ENCODE assay signal across 28 cellular contexts in genomic region chr20:59972037-59972801, GRCh38. TPM values are rescaled to one million over a fixed set of nuclear protein-coding genes. Genes with fewer than 3 reads are reported as not detected.
DNase-seq lines count a peak whose midpoint lies in the region; ATAC-seq and TF ChIP-seq lines count a peak whose summit lies in the region.
"Had no signal": no experiment of that assay in that cellular context is flagged by ENCODE, and none has a peak within 500 bp of the region (broad histone marks: within the 10 kb centered on the region; RNA-seq: fewer than 3 reads in every experiment).

No MANE protein-coding gene starts in this region.

- no peak for TF ChIP-seq CTCF in mammary epithelial cell (conservative IDR thresholded peaks at IDR 0.05 in 1 of 2, IDR thresholded peaks at IDR 0.05 in 1 of 2; ENCODE audit: extremely low read depth in 1 of 2, insufficient read depth in 1 of 2, low read depth in 1 of 2, low read length in 2 of 2)
- no peak for TF ChIP-seq CTCF in adrenal gland (IDR thresholded peaks at IDR 0.05)
- TF ChIP-seq CTCF in CD8-positive, alpha-beta T cell (IDR thresholded peaks at IDR 0.05), result no peak

- 24% methylated on average over 12 of the region's 12 CpGs for WGBS in mammary epithelial cell (ENCODE audit: low coverage, missing lambda C conversion rate)
- 80 to 85% (median 83%) methylated on average over 12 of the region's 12 CpGs for WGBS in adrenal gland, 4 donors

- DNase-seq in NCI-H2107 treated with DMSO at 0.1 percent for 48 hours (lab: John Stamatoyannopoulos, UW; ENCODE audit: unreplicated experiment) (peak; percentile 35), NCI-H2107 (lab: John Stamatoyannopoulos, UW) (no peak), mammary epithelial cell (peak; percentile 98), left lobe of liver (ENCODE audit: low spot score) (no peak), adrenal gland (no peak)
- DNase-seq in activated T-cell treated with anti-CD3 and anti-CD28 coated beads, Interleukin-2, amount 50 U/mL, for 1 hour, result no peak
- DNase-seq in CD8-positive, alpha-beta T cell, result no peak
- DNase-seq: activated CD4-positive, CD25-positive, alpha-beta regulatory T cell treated with anti-CD3 and anti-CD28 coated beads, Interleukin-2, amount 50 U/mL, for 72 hours; activated CD8-positive, alpha-beta memory T cell treated with anti-CD3 and anti-CD28 coated beads for 24 hours; activated naive CD4-positive, alpha-beta T cell treated with Interleukin-2 at 50 U/mL for 16 hours; activated T-cell treated with anti-CD3 and anti-CD28 coated beads, Interleukin-2, amount 50 U/mL, for 4 hours; amniotic stem cell; CD4-positive, alpha-beta memory T cell; gastrocnemius medialis; hippocampal formation; NCI-H1417; NCI-H2171 treated with DMSO at 0.1 percent for 48 hours; NCI-H69; nucleus accumbens; retina; SHP77 treated with DMSO at 0.1 percent for 48 hours; T-cell had no signal

- POLR2A ChIA-PET in CD8-positive, alpha-beta T cell (lab: Charles Lee), result no interaction called here

- no peak overlapping the region for H3K27ac Mint-ChIP-seq in CD8-positive, alpha-beta T cell
- H3K27ac Mint-ChIP-seq: CD4-positive, alpha-beta memory T cell; dendritic cell treated with granulocyte-macrophage colony-stimulating factor and Interleukin-4, amounts not matched to agents 40 ng/mL and 50 ng/mL, for 4 days; memory B cell; stimulated activated naive CD8-positive, alpha-beta T cell treated with anti-CD3 and anti-CD28 coated beads, Interleukin-15, Interleukin-2, amounts not matched to agents 100 ng/mL and 50 ng/mL, for 24 hours; T-cell had no signal

- H3K27me3 Mint-ChIP-seq in CD8-positive, alpha-beta T cell (ENCODE audit: low read depth), result no peaks in the 10 kb centered on the region
- H3K27me3 Mint-ChIP-seq: dendritic cell treated with granulocyte-macrophage colony-stimulating factor and Interleukin-4, amounts not matched to agents 40 ng/mL and 50 ng/mL, for 4 days; memory B cell; stimulated activated naive CD8-positive, alpha-beta T cell treated with anti-CD3 and anti-CD28 coated beads, Interleukin-15, Interleukin-2, amounts not matched to agents 100 ng/mL and 50 ng/mL, for 24 hours; T-cell had no signal

- H3K9ac ChIP-seq in mammary epithelial cell (ENCODE audit: insufficient read depth, low read length), result peak overlapping the region; percentile 42

- H3K27me3 ChIP-seq in mammary epithelial cell (ENCODE audit: insufficient read depth, low read length), result no peaks in the 10 kb centered on the region
- no peaks in the 10 kb centered on the region for H3K27me3 ChIP-seq in adrenal gland
- no peaks in the 10 kb centered on the region for H3K27me3 ChIP-seq in CD8-positive, alpha-beta T cell (ENCODE audit: insufficient read depth, low read length)
- H3K27me3 ChIP-seq: gastrocnemius medialis, tibial nerve had no signal

- no TSS peak for BruUV-seq in mammary epithelial cell (replicated peaks; lab: Mats Ljungman, UMichigan)

- H2AFZ ChIP-seq in mammary epithelial cell (ENCODE audit: low read depth, low read length), result peak overlapping the region; percentile 57

- H3K36me3 Mint-ChIP-seq in CD8-positive, alpha-beta T cell, result peaks cover 9% of the 10 kb centered on the region

- no peaks in the 10 kb centered on the region for H4K20me1 ChIP-seq in mammary epithelial cell (ENCODE audit: insufficient read depth, low read length)

- intact Hi-C loops in mammary epithelial cell (cut with micrococcal nuclease) (loop anchor here (5.0 kb wide), 1 partner anchor 70 kb away; no protein-coding TSS in a partner anchor), adrenal gland (cut with DNase I) (no loop called here)
- intact Hi-C loops in CD8-positive, alpha-beta T cell (cut with DNase I, micrococcal nuclease), result no loop called here

- peak overlapping the region; percentile 73 for H3K4me2 ChIP-seq in mammary epithelial cell (ENCODE audit: insufficient read depth, low read depth, low read length)

- H3K4me1 ChIP-seq in mammary epithelial cell (ENCODE audit: insufficient read depth, low read length), result peaks cover 28% of the 10 kb centered on the region
- no peaks in the 10 kb centered on the region for H3K4me1 ChIP-seq in adrenal gland (replicated peaks in 1 of 2)
- H3K4me1 ChIP-seq in CD8-positive, alpha-beta T cell (ENCODE audit: insufficient read depth, low read length), result no peaks in the 10 kb centered on the region
- H3K4me1 ChIP-seq: gastrocnemius medialis had no signal

- no peak overlapping the region for H3K4me3 Mint-ChIP-seq in CD8-positive, alpha-beta T cell
- H3K4me3 Mint-ChIP-seq: activated T-cell treated with anti-CD3 and anti-CD28 coated beads, Interleukin-2, amount 50 U/mL, for 4 hours; CD4-positive, alpha-beta memory T cell; dendritic cell treated with granulocyte-macrophage colony-stimulating factor and Interleukin-4, amounts not matched to agents 40 ng/mL and 50 ng/mL, for 4 days; memory B cell; stimulated activated naive CD8-positive, alpha-beta T cell treated with anti-CD3 and anti-CD28 coated beads, Interleukin-15, Interleukin-2, amounts not matched to agents 100 ng/mL and 50 ng/mL, for 24 hours; T-cell had no signal

- H3K4me1 Mint-ChIP-seq in CD8-positive, alpha-beta T cell (ENCODE audit: low read depth), result no peaks in the 10 kb centered on the region
- H3K4me1 Mint-ChIP-seq: CD4-positive, alpha-beta memory T cell; memory B cell; T-cell had no signal

- TF ChIP-seq POLR2A in adrenal gland (IDR thresholded peaks at IDR 0.05), result no peak

- H3K27ac ChIP-seq in mammary epithelial cell (ENCODE audit: insufficient read depth, low read depth, low read length) (peak overlapping the region; percentile 93), skin epidermis (peak overlapping the region in 14 of 21 experiments; percentile 8 to 72 (median 41)), adrenal gland (no peak overlapping the region)
- no peak overlapping the region for H3K27ac ChIP-seq in CD8-positive, alpha-beta T cell (ENCODE audit: low read depth, low read length)
- H3K27ac ChIP-seq: 22Rv1, gastrocnemius medialis, tibial nerve had no signal

- peak; percentile 66 for ATAC-seq in left lobe of liver
- no peak for ATAC-seq in CD8-positive, alpha-beta T cell
- ATAC-seq: activated T-cell treated with anti-CD3 and anti-CD28 coated beads, Interleukin-2, amount 50 U/mL, for 4 hours; gastrocnemius medialis; T-cell had no signal

- in situ Hi-C loops in mammary epithelial cell (cut with MboI; ENCODE audit: low sequenced_read_pairs in 2 of 2), result loop anchor here in 1 of 2 donors (10.0 kb wide), 1 partner anchor 83 kb away; no protein-coding TSS in a partner anchor

- dilution Hi-C loops in mammary epithelial cell (cut with HindIII; ENCODE audit: low sequenced_read_pairs), result no loop called here

- no peaks in the 10 kb centered on the region for H3K9me3 ChIP-seq in mammary epithelial cell (replicated peaks; ENCODE audit: insufficient read depth, low read length)
- H3K9me3 ChIP-seq in adrenal gland (replicated peaks in 1 of 3), result no peaks in the 10 kb centered on the region
- no peaks in the 10 kb centered on the region for H3K9me3 ChIP-seq in CD8-positive, alpha-beta T cell (ENCODE audit: low read length)
- H3K9me3 ChIP-seq: gastrocnemius medialis, tibial nerve had no signal

- H3K9me3 Mint-ChIP-seq in CD8-positive, alpha-beta T cell, result no peaks in the 10 kb centered on the region
- H3K9me3 Mint-ChIP-seq: activated T-cell treated with anti-CD3 and anti-CD28 coated beads, Interleukin-2, amount 50 U/mL, for 4 hours; CD4-positive, alpha-beta memory T cell; dendritic cell treated with granulocyte-macrophage colony-stimulating factor and Interleukin-4, amounts not matched to agents 40 ng/mL and 50 ng/mL, for 4 days; memory B cell; stimulated activated naive CD8-positive, alpha-beta T cell treated with anti-CD3 and anti-CD28 coated beads, Interleukin-15, Interleukin-2, amounts not matched to agents 100 ng/mL and 50 ng/mL, for 24 hours; T-cell had no signal

- CTCF ChIA-PET in mammary epithelial cell (lab: Charles Lee; ENCODE audit: low non-redundant PET), result interaction anchor here (0.5 kb wide), 1 partner anchor 38 kb away, joined by 5 read pairs; no protein-coding TSS in a partner anchor
- CTCF ChIA-PET in CD8-positive, alpha-beta T cell (lab: Charles Lee), result interaction anchor here (2.7 kb wide), 1 partner anchor 38 kb away, joined by 8 read pairs; the partner anchor contains the start of gene SYCP2

- no peaks in the 10 kb centered on the region for H3K79me2 ChIP-seq in mammary epithelial cell (ENCODE audit: insufficient read depth, low read length)

- no peak overlapping the region for H3K4me3 ChIP-seq in mammary epithelial cell (replicated peaks in 1 of 3; ENCODE audit: insufficient read depth in 1 of 3, low read depth in 2 of 3, low read length in 3 of 3)
- H3K4me3 ChIP-seq in skin epidermis, result no peak overlapping the region
- H3K4me3 ChIP-seq in adrenal gland, result no peak overlapping the region
- no peak overlapping the region for H3K4me3 ChIP-seq in CD8-positive, alpha-beta T cell (ENCODE audit: low read depth, low read length)
- H3K4me3 ChIP-seq: gastrocnemius medialis, tibial nerve had no signal

- no peaks in the 10 kb centered on the region for H3K36me3 ChIP-seq in mammary epithelial cell (ENCODE audit: insufficient read depth, low read length)
- H3K36me3 ChIP-seq in adrenal gland (replicated peaks in 1 of 2), result no peaks in the 10 kb centered on the region
- no peaks in the 10 kb centered on the region for H3K36me3 ChIP-seq in CD8-positive, alpha-beta T cell (ENCODE audit: insufficient read depth, low read length)
- H3K36me3 ChIP-seq: gastrocnemius medialis, tibial nerve had no signal

RNA-seq across cellular contexts. Expression of gene CDH26, which starts 14.0 kb away (rescaled TPM):
- under 1 TPM; 0.33 to 0.66 TPM for total RNA-seq in mammary epithelial cell
- 0.46 TPM for polyA plus RNA-seq in mammary epithelial cell
- polyA minus RNA-seq in mammary epithelial cell, result 1.8 TPM
- total RNA-seq in left lobe of liver, result 0.38 TPM
- total RNA-seq in adrenal gland, result 1 to 10 TPM in 3 of 8 donors, under 1 TPM in 4, not detected in 1; 0.32 to 1.4 (median 0.84) TPM
- 1 to 10 TPM in 2 of 3 donors, under 1 TPM in 1; 0.27 to 2.9 (median 1.0) TPM for polyA plus RNA-seq in adrenal gland
- total RNA-seq in CD8-positive, alpha-beta T cell, result 1 to 10 TPM in 1 of 2 experiments, under 1 TPM in 1; 0.94 to 1.1 TPM

RNA-seq across cellular contexts. Expression of gene FAM217B, which starts 32.0 kb away (rescaled TPM):
- total RNA-seq in mammary epithelial cell, result 10 to 100 TPM in 1 of 2 donors, 1 to 10 TPM in 1; 6.8 to 13.7 TPM
- 7.0 TPM for polyA plus RNA-seq in mammary epithelial cell
- polyA minus RNA-seq in mammary epithelial cell, result 12.0 TPM
- 2.2 TPM for total RNA-seq in left lobe of liver
- 10 to 100 TPM in 2 of 8 donors, 1 to 10 TPM in 6; 4.0 to 12.9 (median 8.2) TPM for total RNA-seq in adrenal gland
- polyA plus RNA-seq in adrenal gland, result 1 to 10 TPM; 1.6 to 9.3 (median 3.9) TPM
- 10 to 100 TPM; 10.1 to 13.5 TPM for total RNA-seq in CD8-positive, alpha-beta T cell

RNA-seq across cellular contexts. Expression of gene PPP1R3D, which starts 32.1 kb away (rescaled TPM):
- total RNA-seq in mammary epithelial cell (1 to 10 TPM; 6.4 to 6.8 TPM), left lobe of liver (0.78 TPM), adrenal gland (1 to 10 TPM; 5.4 to 9.1 (median 8.1) TPM)
- polyA plus RNA-seq in mammary epithelial cell (2.8 TPM), adrenal gland (1 to 10 TPM; 2.1 to 5.2 (median 3.0) TPM)
- 5.4 TPM for polyA minus RNA-seq in mammary epithelial cell
- total RNA-seq in CD8-positive, alpha-beta T cell, result 1 to 10 TPM; 3.9 to 4.5 TPM

RNA-seq across cellular contexts. Expression of gene SYCP2, which starts 38.8 kb away (rescaled TPM):
- total RNA-seq in mammary epithelial cell, result 1 to 10 TPM in 1 of 2 donors, under 1 TPM in 1; 0.94 to 2.3 TPM
- 0.24 TPM for polyA plus RNA-seq in mammary epithelial cell
- not detected for polyA minus RNA-seq in mammary epithelial cell
- 0.35 TPM for total RNA-seq in left lobe of liver
- 1 to 10 TPM in 3 of 8 donors, under 1 TPM in 5; 0.28 to 2.2 (median 0.82) TPM for total RNA-seq in adrenal gland
- 1 to 10 TPM in 2 of 3 donors, under 1 TPM in 1; 0.62 to 2.7 (median 2.2) TPM for polyA plus RNA-seq in adrenal gland
- 1 to 10 TPM; 2.4 TPM for total RNA-seq in CD8-positive, alpha-beta T cell

Comparison
In these comparisons a context has a peak if more than half of its experiments do, and no peak if none do; other contexts are left out.
1. DNase-seq: peak in NCI-H2107 treated with DMSO at 0.1 percent for 48 hours (single experiment) and mammary epithelial cell (single experiment); none in NCI-H2107 (single experiment), left lobe of liver (single experiment), adrenal gland (0 of 7), activated T-cell treated with anti-CD3 and anti-CD28 coated beads, Interleukin-2, amount 50 U/mL, for 1 hour (single experiment) and CD8-positive, alpha-beta T cell (0 of 7).
2. H3K27ac ChIP-seq: peak in mammary epithelial cell (single experiment) and skin epidermis (14 of 21); none in adrenal gland (0 of 5) and CD8-positive, alpha-beta T cell (single experiment).